Comparison of ENCODE assay signal across 2 cellular contexts in the genomic region with DNA sequence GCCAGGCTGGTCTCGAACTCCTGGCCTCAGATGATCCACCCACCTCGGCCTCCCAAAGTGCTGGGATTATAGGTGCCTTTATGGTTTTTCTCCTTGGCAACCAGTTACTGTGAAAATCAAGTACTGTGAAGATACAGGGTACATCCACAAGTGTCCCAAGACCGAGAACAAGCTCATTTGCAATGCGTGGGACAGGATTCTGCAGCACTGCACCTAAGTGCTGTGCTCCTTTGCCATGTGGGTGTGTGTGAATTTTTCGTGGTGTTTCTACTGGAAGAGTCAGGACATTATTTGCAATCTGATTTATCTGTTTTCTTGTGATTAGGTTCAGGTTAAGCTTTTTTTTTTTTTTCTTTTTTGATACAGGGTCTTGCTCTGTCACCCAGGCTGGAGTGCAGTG.
TF ChIP-seq lines count a peak whose summit lies in the region.

No MANE protein-coding gene starts in this region.

TF ChIP-seq in WTC11, 78 proteins besides CTCF, POLR2A, EP300 and RAD21:
- no peak for TF ChIP-seq PRRX2 (CRISPR knock-in tag; IDR thresholded peaks at IDR 0.05)
- TF ChIP-seq, protein P1, sequence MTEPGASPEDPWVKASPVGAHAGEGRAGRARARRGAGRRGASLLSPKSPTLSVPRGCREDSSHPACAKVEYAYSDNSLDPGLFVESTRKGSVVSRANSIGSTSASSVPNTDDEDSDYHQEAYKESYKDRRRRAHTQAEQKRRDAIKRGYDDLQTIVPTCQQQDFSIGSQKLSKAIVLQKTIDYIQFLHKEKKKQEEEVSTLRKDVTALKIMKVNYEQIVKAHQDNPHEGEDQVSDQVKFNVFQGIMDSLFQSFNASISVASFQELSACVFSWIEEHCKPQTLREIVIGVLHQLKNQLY (CRISPR knock-in tag; IDR thresholded peaks at IDR 0.05), result no peak
- TF ChIP-seq ZNF121 (CRISPR knock-in tag; IDR thresholded peaks at IDR 0.05), result 0 out of 2 replicates have a peak, but pooled peaks have one; percentile 19
- TF ChIP-seq RELA (CRISPR knock-in tag; IDR thresholded peaks at IDR 0.05; ENCODE audit: borderline replicate concordance), result no peak
- TF ChIP-seq, protein P2, sequence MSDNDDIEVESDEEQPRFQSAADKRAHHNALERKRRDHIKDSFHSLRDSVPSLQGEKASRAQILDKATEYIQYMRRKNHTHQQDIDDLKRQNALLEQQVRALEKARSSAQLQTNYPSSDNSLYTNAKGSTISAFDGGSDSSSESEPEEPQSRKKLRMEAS (CRISPR knock-in tag; IDR thresholded peaks at IDR 0.05), result no peak
- no peak for TF ChIP-seq MYBL2 (CRISPR knock-in tag; IDR thresholded peaks at IDR 0.05)

TF ChIP-seq in H1, 55 proteins besides CTCF, POLR2A, EP300 and RAD21:
- TF ChIP-seq CHD2 (IDR thresholded peaks at IDR 0.05; ENCODE audit: low read length) (no peak), POU5F1 (IDR thresholded peaks at IDR 0.05; ENCODE audit: low read depth, low read length) (no peak), FOSL1 (IDR thresholded peaks at IDR 0.05; ENCODE audit: insufficient read depth, low read depth, low read length) (no peak), GTF2F1 (IDR thresholded peaks at IDR 0.05; ENCODE audit: borderline replicate concordance, low read depth, low read length) (no peak), CBX8 (IDR thresholded peaks at IDR 0.05; ENCODE audit: borderline replicate concordance, low read depth, low read length) (no peak), KDM4A (IDR thresholded peaks at IDR 0.05; ENCODE audit: low read depth, low read length, severe bottlenecking) (no peak), POLR2AphosphoS5 (IDR thresholded peaks at IDR 0.05; ENCODE audit: low read depth, low read length) (no peak), YY1 (IDR thresholded peaks at IDR 0.05; ENCODE audit: low read depth, low read length) (no peak), ZNF274 (IDR thresholded peaks at IDR 0.05; ENCODE audit: borderline replicate concordance, extremely low read depth, low read length) (no peak), GABPA (IDR thresholded peaks at IDR 0.05; ENCODE audit: borderline replicate concordance, insufficient read depth, low read length) (no peak), TAF7 (optimal IDR thresholded peaks at IDR 0.05; ENCODE audit: borderline replicate concordance, low read depth, low read length) (no peak), TEAD4 (IDR thresholded peaks at IDR 0.05; ENCODE audit: low read depth, low read length) (no peak), CHD1 (IDR thresholded peaks at IDR 0.05; ENCODE audit: low read depth, low read length) (no peak), BRCA1 (IDR thresholded peaks at IDR 0.05; ENCODE audit: low read depth, low read length) (no peak), TAF1 (IDR thresholded peaks at IDR 0.05; ENCODE audit: low read depth, low read length) (no peak), EGR1 (IDR thresholded peaks at IDR 0.05; ENCODE audit: borderline replicate concordance, low read depth, low read length) (no peak), EZH2 (IDR thresholded peaks at IDR 0.05; ENCODE audit: low read depth, low read length, severe bottlenecking) (no peak), CEBPB (IDR thresholded peaks at IDR 0.05; ENCODE audit: low read depth, low read length) (no peak), TBP (IDR thresholded peaks at IDR 0.05; ENCODE audit: low read depth, low read length) (no peak), RNF2 (IDR thresholded peaks at IDR 0.05; ENCODE audit: borderline replicate concordance, low read depth, low read length, missing control alignments, poor library complexity, severe bottlenecking) (no peak)
TF ChIP-seq in H1: peak in this region for 0.
